In the genomic region with DNA sequence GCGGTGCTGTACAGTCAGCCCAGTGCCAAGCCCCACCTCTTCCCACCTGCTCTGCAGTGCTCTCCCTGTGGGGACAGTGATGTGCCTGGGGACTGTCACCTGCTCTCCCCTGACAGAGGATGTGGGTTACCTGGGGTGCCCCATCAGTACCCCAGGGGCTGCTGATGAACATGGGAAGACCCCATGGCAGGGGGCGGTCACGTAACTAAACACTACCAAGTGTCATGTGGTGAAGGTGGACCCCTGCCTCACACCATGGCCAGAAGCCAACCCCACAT, we compare ENCODE assay signal across 1 cellular context.
TF ChIP-seq lines count a peak whose summit lies in the region.

No MANE protein-coding gene starts in this region.

TF ChIP-seq in IMR-90, 13 proteins besides CTCF, POLR2A, EP300 and RAD21:
- TF ChIP-seq CHD1 (IDR thresholded peaks at IDR 0.05; ENCODE audit: low read depth, low read length): no peak
- no peak for TF ChIP-seq RFX5 (IDR thresholded peaks at IDR 0.05; ENCODE audit: low read depth, low read length)
- TF ChIP-seq BHLHE40 (IDR thresholded peaks at IDR 0.05; ENCODE audit: low read depth, low read length): no peak
- TF ChIP-seq MXI1 (IDR thresholded peaks at IDR 0.05; ENCODE audit: borderline replicate concordance, low read depth, low read length): no peak
- no peak for TF ChIP-seq SMC3 (IDR thresholded peaks at IDR 0.05; ENCODE audit: low read depth, low read length)
- no peak for TF ChIP-seq NFE2L2 (IDR thresholded peaks at IDR 0.05; ENCODE audit: low read depth, low read length)
- TF ChIP-seq, protein P1, sequence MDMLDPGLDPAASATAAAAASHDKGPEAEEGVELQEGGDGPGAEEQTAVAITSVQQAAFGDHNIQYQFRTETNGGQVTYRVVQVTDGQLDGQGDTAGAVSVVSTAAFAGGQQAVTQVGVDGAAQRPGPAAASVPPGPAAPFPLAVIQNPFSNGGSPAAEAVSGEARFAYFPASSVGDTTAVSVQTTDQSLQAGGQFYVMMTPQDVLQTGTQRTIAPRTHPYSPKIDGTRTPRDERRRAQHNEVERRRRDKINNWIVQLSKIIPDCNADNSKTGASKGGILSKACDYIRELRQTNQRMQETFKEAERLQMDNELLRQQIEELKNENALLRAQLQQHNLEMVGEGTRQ (IDR thresholded peaks at IDR 0.05; ENCODE audit: low read depth, low read length): no peak
- no peak for TF ChIP-seq FOS (IDR thresholded peaks at IDR 0.05; ENCODE audit: low read depth, low read length)
- TF ChIP-seq, protein P2, sequence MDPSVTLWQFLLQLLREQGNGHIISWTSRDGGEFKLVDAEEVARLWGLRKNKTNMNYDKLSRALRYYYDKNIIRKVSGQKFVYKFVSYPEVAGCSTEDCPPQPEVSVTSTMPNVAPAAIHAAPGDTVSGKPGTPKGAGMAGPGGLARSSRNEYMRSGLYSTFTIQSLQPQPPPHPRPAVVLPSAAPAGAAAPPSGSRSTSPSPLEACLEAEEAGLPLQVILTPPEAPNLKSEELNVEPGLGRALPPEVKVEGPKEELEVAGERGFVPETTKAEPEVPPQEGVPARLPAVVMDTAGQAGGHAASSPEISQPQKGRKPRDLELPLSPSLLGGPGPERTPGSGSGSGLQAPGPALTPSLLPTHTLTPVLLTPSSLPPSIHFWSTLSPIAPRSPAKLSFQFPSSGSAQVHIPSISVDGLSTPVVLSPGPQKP (IDR thresholded peaks at IDR 0.05; ENCODE audit: borderline replicate concordance, low read depth, low read length): no peak
- TF ChIP-seq MAFK (IDR thresholded peaks at IDR 0.05; ENCODE audit: low read depth, low read length): no peak
- no peak for TF ChIP-seq RCOR1 (IDR thresholded peaks at IDR 0.05; ENCODE audit: insufficient replicate concordance, low read length)
- no peak for TF ChIP-seq MAZ (IDR thresholded peaks at IDR 0.05; ENCODE audit: borderline replicate concordance, low read depth, low read length)
- no peak for TF ChIP-seq CEBPB (IDR thresholded peaks at IDR 0.05; ENCODE audit: low read depth, low read length)
